Comparison of ENCODE assay signal across 25 cellular contexts in the genomic region with DNA sequence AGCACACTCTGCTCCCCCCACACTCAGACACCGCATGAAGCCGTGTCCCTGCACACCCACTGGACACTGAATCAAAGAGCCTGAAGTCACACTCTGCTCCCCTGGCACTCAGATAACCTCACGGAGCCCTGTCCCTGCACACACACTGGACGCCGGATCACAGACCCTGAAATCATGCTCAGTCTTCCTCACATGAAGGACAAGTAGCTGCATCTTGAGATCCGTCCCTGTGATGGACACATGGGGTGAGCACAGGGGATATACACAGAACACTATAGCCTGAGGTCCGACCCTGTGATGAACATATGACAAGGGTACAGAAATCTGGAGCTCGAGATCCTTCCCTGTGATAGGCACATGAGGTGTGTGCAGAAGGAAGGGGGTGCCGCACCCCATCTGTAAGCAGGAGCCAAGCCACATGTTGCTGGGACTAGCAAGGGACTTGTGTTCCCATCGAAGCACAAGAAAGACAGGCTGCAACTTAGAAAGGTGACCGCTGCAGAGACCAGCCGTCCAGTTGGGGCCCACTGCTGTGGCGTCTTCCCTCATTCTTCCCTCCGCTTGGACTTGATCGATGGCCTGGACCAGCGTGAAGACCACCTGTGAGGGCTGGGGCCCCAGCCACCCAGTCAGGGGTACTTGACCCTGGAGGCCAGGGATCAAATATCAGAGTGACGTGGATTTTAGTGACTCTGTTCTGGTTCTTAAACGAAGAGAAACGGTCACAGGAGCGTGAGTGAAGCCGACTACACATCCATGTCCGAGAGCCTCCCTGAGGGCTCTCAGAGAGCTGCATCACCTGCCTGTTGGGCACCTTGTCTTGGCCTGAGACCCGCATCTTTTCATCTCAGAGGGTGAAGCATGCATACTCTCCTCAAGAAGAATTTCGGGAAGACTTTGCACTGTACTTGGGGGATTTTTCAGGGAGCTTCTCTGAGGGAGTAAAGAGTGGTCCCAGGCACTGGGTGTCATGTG.
DNase-seq lines count a peak whose midpoint lies in the region; TF ChIP-seq lines count a peak whose summit lies in the region.
"Had no signal": no experiment of that assay in that cellular context is flagged by ENCODE, and none has a peak within 500 bp of the region (broad histone marks: within the 10 kb centered on the region; RNA-seq: fewer than 3 reads in every experiment).

No MANE protein-coding gene starts in this region.

- H3K56ac ChIP-seq in H9 (ENCODE audit: insufficient read length, low read depth, low read length) = no peak overlapping the region

- TF ChIP-seq POLR2A in thyroid gland (IDR thresholded peaks at IDR 0.05) = no peak

- no peaks in the 10 kb centered on the region for H3K79me1 ChIP-seq in H9 (ENCODE audit: insufficient read depth, low read depth, low read length, poor library complexity, severe bottlenecking)

- no peaks in the 10 kb centered on the region for H3K9me2 ChIP-seq in MM.1S (replicated peaks; ENCODE audit: insufficient read depth, low read length)

- no peak for DNase-seq in H9
- peak; percentile 37 for DNase-seq in islet precursor cell
- DNase-seq in thyroid gland = peak; percentile 62 to 65
- DNase-seq in MCF 10A (ENCODE audit: unreplicated experiment) = no peak
- DNase-seq in effector memory CD4-positive, alpha-beta T cell = no peak
- no peak for DNase-seq in MM.1S
- DNase-seq: Calu3; CD8-positive, alpha-beta memory T cell; DMS79 treated with DMSO at 0.1 percent for 48 hours; GF-D8; HCEC 1CT; NCI-H1092 treated with DMSO at 0.1 percent for 48 hours; NCI-H1436 treated with DMSO at 0.1 percent for 48 hours; NCI-H187 treated with DMSO at 0.1 percent for 48 hours; NCI-H446; NCI-H524 treated with DMSO at 0.1 percent for 48 hours; NCI-H774; SIG-M5 had no signal

- no peak overlapping the region for H2AK5ac ChIP-seq in H9 (ENCODE audit: insufficient read length, low read length)

- no peaks in the 10 kb centered on the region for H4K20me1 ChIP-seq in BLaER1
- no peaks in the 10 kb centered on the region for H4K20me1 ChIP-seq in H9 (ENCODE audit: control insufficient read depth, insufficient read depth, insufficient read length)
- no peaks in the 10 kb centered on the region for H4K20me1 ChIP-seq in MM.1S (ENCODE audit: insufficient read depth, low read length)

- no peak overlapping the region for H3T11ph ChIP-seq in H9 (ENCODE audit: low read length)

- H3K36me3 Mint-ChIP-seq in H9 (ENCODE audit: insufficient read depth in 1 of 3, low read depth in 3 of 3) (peaks cover 0 to 4% (median 4%) of the 10 kb centered on the region in 3 experiments; a peak in 2 of 7 replicates), MCF 10A (ENCODE audit: insufficient read depth, unreplicated experiment) (peaks cover 6% of the 10 kb centered on the region)
- H3K36me3 Mint-ChIP-seq: CD14-positive monocyte; CD8-positive, alpha-beta memory T cell; IgD-negative memory B cell had no signal

- H3K27ac Mint-ChIP-seq in H9 (peak overlapping the region in 2 of 3 experiments; percentile 68 to 83; a peak in 4 of 7 replicates), MCF 10A (ENCODE audit: low read depth, unreplicated experiment) (no peak overlapping the region)
- H3K27ac Mint-ChIP-seq: CD14-positive monocyte; CD8-positive, alpha-beta memory T cell; GM23338; IgD-negative memory B cell had no signal

- H3K9me3 Mint-ChIP-seq in H9 (peaks cover 3 to 8% of the 10 kb centered on the region in 2 experiments; a peak in 3 of 5 replicates), MCF 10A (ENCODE audit: unreplicated experiment) (peaks cover 8% of the 10 kb centered on the region)

- peaks cover 28 to 40% of the 10 kb centered on the region in 2 experiments for H3K4me1 Mint-ChIP-seq in H9
- H3K4me1 Mint-ChIP-seq in MCF 10A (ENCODE audit: insufficient read depth, unreplicated experiment) = no peaks in the 10 kb centered on the region
- H3K4me1 Mint-ChIP-seq: CD14-positive monocyte; CD8-positive, alpha-beta memory T cell; GM23338; IgD-negative memory B cell had no signal

- WGBS in H9 (ENCODE audit: extremely low coverage, insufficient read length, low lambda C conversion rate) = no CpG with 5 or more reads among the region's 24 CpGs
- 65 to 68% methylated on average over 24 of the region's 24 CpGs for WGBS in thyroid gland, 2 donors

- H3K4me1 ChIP-seq in BLaER1 (peaks cover 37% of the 10 kb centered on the region), H9 (ENCODE audit: insufficient read depth, low read length) (peaks cover 2% of the 10 kb centered on the region; the same call in 1 of the 2 replicates), thyroid gland (no peaks in the 10 kb centered on the region), MM.1S (ENCODE audit: low read length) (no peaks in the 10 kb centered on the region)
- no peaks in the 10 kb centered on the region for H3K4me1 ChIP-seq in effector memory CD4-positive, alpha-beta T cell (ENCODE audit: control insufficient read depth, insufficient read depth, low read length, poor library complexity, severe bottlenecking)
- H3K4me1 ChIP-seq: A549 had no signal

- no peak overlapping the region for H2BK15ac ChIP-seq in H9 (ENCODE audit: low read depth, low read length)

- POLR2A ChIA-PET in MCF 10A (lab: Yijun Ruan, JAX) = interaction anchor here (0.7 kb wide), 1 partner anchor 12 kb away, joined by 4 read pairs; no protein-coding TSS in a partner anchor

- no peak overlapping the region for H3K18ac ChIP-seq in H9 (ENCODE audit: insufficient read length, low read depth, low read length)

- no peak overlapping the region for H3K4ac ChIP-seq in H9 (ENCODE audit: low read depth, low read length)

- no peak overlapping the region for H4K5ac ChIP-seq in H9 (ENCODE audit: insufficient read length, low read depth, low read length)

- H3K36me3 ChIP-seq in BLaER1 (no peaks in the 10 kb centered on the region), thyroid gland (no peaks in the 10 kb centered on the region), MM.1S (replicated peaks; ENCODE audit: insufficient read depth, low read length) (no peaks in the 10 kb centered on the region)
- H3K36me3 ChIP-seq in effector memory CD4-positive, alpha-beta T cell (ENCODE audit: control insufficient read depth, insufficient read depth, low read length) = no peaks in the 10 kb centered on the region

- TF ChIP-seq CTCF in H9 (conservative IDR thresholded peaks at IDR 0.05) (no peak), thyroid gland (IDR thresholded peaks at IDR 0.05) (no peak), MCF 10A (IDR thresholded peaks at IDR 0.05; ENCODE audit: unreplicated experiment) (no peak), MM.1S (IDR thresholded peaks at IDR 0.05; ENCODE audit: low read length) (no peak)

- no peaks in the 10 kb centered on the region for H3K23me2 ChIP-seq in H9 (ENCODE audit: insufficient read length, low read depth, low read length, poor library complexity, severe bottlenecking)

- H3K27me3 Mint-ChIP-seq in H9 (ENCODE audit: low read depth) (peaks cover 5% of the 10 kb centered on the region), MCF 10A (ENCODE audit: insufficient read depth, unreplicated experiment) (no peaks in the 10 kb centered on the region)
- H3K27me3 Mint-ChIP-seq: IgD-negative memory B cell had no signal

- BruUV-seq in MCF 10A (replicated peaks; lab: Mats Ljungman, UMichigan) = no TSS peak

- H2BK12ac ChIP-seq in H9 (ENCODE audit: insufficient read length, low read depth, low read length) = no peak overlapping the region

- peak overlapping the region; percentile 34 for H3K4me2 ChIP-seq in BLaER1
- no peak overlapping the region for H3K4me2 ChIP-seq in H9 (ENCODE audit: insufficient read depth, insufficient read length, low read length)
- no peak overlapping the region for H3K4me2 ChIP-seq in MM.1S (ENCODE audit: low read depth, low read length)
- H3K4me2 ChIP-seq: A549, KMS-11 had no signal

- H3K9me3 ChIP-seq in BLaER1 (peaks cover 22% of the 10 kb centered on the region; the same call in 1 of the 2 replicates), H9 (ENCODE audit: control insufficient read depth, low read depth, low read length) (no peaks in the 10 kb centered on the region), thyroid gland (no peaks in the 10 kb centered on the region), MM.1S (replicated peaks; ENCODE audit: insufficient read depth, low read length) (no peaks in the 10 kb centered on the region)
- no peaks in the 10 kb centered on the region for H3K9me3 ChIP-seq in effector memory CD4-positive, alpha-beta T cell (ENCODE audit: control insufficient read depth, low read length)
- H3K9me3 ChIP-seq: A549 had no signal

- H3K27me3 ChIP-seq in BLaER1 = no peaks in the 10 kb centered on the region
- H3K27me3 ChIP-seq in H9 (ENCODE audit: insufficient read depth, low read length) = no peaks in the 10 kb centered on the region
- no peaks in the 10 kb centered on the region for H3K27me3 ChIP-seq in thyroid gland
- H3K27me3 ChIP-seq in effector memory CD4-positive, alpha-beta T cell (replicated peaks; ENCODE audit: control insufficient read depth, insufficient read depth, low read length, poor library complexity, severe bottlenecking) = no peaks in the 10 kb centered on the region
- no peaks in the 10 kb centered on the region for H3K27me3 ChIP-seq in MM.1S (replicated peaks; ENCODE audit: insufficient read depth, low read length)

- H3K4me3 ChIP-seq in BLaER1 (no peak overlapping the region), thyroid gland (replicated peaks in 1 of 3) (no peak overlapping the region), MM.1S (ENCODE audit: low read length) (no peak overlapping the region)
- H3K4me3 ChIP-seq in effector memory CD4-positive, alpha-beta T cell (ENCODE audit: insufficient read depth, low read depth, low read length, poor library complexity, severe bottlenecking) = no peak overlapping the region
- H3K4me3 ChIP-seq: A549, GM23338, SK-N-MC had no signal

- no peak overlapping the region for H4K8ac ChIP-seq in H9 (replicated peaks; ENCODE audit: insufficient read length, low read depth, low read length)

- H3K23ac ChIP-seq in H9 (ENCODE audit: insufficient read length, low read depth, low read length) = no peak overlapping the region

- no peak overlapping the region for H4K91ac ChIP-seq in H9 (ENCODE audit: insufficient read length, low read depth, low read length)

- no peaks in the 10 kb centered on the region for H3K79me2 ChIP-seq in H9 (ENCODE audit: insufficient read depth, low read length)
- H3K79me2 ChIP-seq in MM.1S (ENCODE audit: low read length) = no peaks in the 10 kb centered on the region

- no peaks in the 10 kb centered on the region for H3F3A ChIP-seq in MM.1S (ENCODE audit: insufficient read depth, low read length)

- H3K9ac ChIP-seq in BLaER1 = no peak overlapping the region
- no peak overlapping the region for H3K9ac ChIP-seq in H9 (ENCODE audit: extremely low read depth, insufficient read length, low read length)
- no peak overlapping the region for H3K9ac ChIP-seq in MM.1S (ENCODE audit: low read length)
- H3K9ac ChIP-seq: KMS-11 had no signal

- no peak overlapping the region for H3K14ac ChIP-seq in H9 (ENCODE audit: insufficient read depth, low read length)

- H3K27ac ChIP-seq in BLaER1 (no peak overlapping the region), H9 (ENCODE audit: insufficient read length, low read depth, low read length) (no peak overlapping the region), thyroid gland (no peak overlapping the region), MM.1S (ENCODE audit: low read length) (no peak overlapping the region)
- H3K27ac ChIP-seq in effector memory CD4-positive, alpha-beta T cell (ENCODE audit: insufficient read depth, low read length, poor library complexity, severe bottlenecking) = no peak overlapping the region
- H3K27ac ChIP-seq: A549, KMS-11, SK-N-MC had no signal

- no peak overlapping the region for H2BK20ac ChIP-seq in H9 (ENCODE audit: low read depth, low read length, poor library complexity, severe bottlenecking)

- H2AFZ ChIP-seq in H9 (ENCODE audit: low read length) (no peak overlapping the region), MM.1S (ENCODE audit: low read length) (no peak overlapping the region)
- H2AFZ ChIP-seq: GM23338 had no signal

- CTCF ChIA-PET in MCF 10A (lab: Yijun Ruan, JAX) = interaction anchor here (0.6 to 1.2 kb wide), 4 partner anchors 14 to 376 kb away, joined by 3 read pairs; no protein-coding TSS in a partner anchor

- no peak overlapping the region for H2BK120ac ChIP-seq in H9 (ENCODE audit: low read depth, low read length, poor library complexity, severe bottlenecking)

- H2BK5ac ChIP-seq in H9 (ENCODE audit: insufficient read length, low read length) = no peak overlapping the region

- H3K4me3 Mint-ChIP-seq in H9 (no peak overlapping the region), MCF 10A (ENCODE audit: unreplicated experiment) (no peak overlapping the region)
- H3K4me3 Mint-ChIP-seq: CD14-positive monocyte; CD8-positive, alpha-beta memory T cell; GM23338; IgD-negative memory B cell had no signal

- intact Hi-C loops in thyroid gland (cut with DNase I) = no loop called here
- intact Hi-C loops in MCF 10A (cut with micrococcal nuclease) = no loop called here

Comparison
In these comparisons a context has a peak if more than half of its experiments do, and no peak if none do; other contexts are left out.
1. DNase-seq: peak in islet precursor cell (single experiment) and thyroid gland (2 of 2); none in H9 (single experiment), MCF 10A (single experiment), effector memory CD4-positive, alpha-beta T cell (0 of 3) and MM.1S (single experiment).